1 cellular context compared by ENCODE assay signal in the genomic region with DNA sequence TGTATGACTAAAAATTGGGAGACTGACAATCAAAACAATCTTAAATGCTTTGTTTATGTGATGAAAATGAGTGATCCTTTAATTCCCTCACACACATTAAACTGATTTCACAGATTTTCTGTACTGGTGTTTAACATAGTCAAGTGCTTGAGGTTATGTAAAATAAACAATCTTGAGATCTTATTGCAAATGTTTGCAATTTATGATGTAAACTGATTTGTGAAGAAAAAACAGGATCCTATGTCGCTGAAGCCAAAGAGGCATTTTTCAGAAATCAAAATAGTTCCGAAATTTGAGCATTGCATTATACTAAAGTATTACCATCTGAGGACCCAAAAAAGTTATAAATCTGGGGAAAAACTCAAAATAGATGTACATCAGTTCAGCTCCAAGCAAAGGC.
TF ChIP-seq lines count a peak whose summit lies in the region.

No MANE protein-coding gene starts in this region.

TF ChIP-seq in HEK293, 187 proteins besides CTCF, POLR2A, EP300 and RAD21 (continued from another document):
- peak; percentile 31; the same call in 1 of the 2 replicates for TF ChIP-seq PRDM6 (tag by site-specific recombination; IDR thresholded peaks at IDR 0.05)
- TF ChIP-seq, protein P1, sequence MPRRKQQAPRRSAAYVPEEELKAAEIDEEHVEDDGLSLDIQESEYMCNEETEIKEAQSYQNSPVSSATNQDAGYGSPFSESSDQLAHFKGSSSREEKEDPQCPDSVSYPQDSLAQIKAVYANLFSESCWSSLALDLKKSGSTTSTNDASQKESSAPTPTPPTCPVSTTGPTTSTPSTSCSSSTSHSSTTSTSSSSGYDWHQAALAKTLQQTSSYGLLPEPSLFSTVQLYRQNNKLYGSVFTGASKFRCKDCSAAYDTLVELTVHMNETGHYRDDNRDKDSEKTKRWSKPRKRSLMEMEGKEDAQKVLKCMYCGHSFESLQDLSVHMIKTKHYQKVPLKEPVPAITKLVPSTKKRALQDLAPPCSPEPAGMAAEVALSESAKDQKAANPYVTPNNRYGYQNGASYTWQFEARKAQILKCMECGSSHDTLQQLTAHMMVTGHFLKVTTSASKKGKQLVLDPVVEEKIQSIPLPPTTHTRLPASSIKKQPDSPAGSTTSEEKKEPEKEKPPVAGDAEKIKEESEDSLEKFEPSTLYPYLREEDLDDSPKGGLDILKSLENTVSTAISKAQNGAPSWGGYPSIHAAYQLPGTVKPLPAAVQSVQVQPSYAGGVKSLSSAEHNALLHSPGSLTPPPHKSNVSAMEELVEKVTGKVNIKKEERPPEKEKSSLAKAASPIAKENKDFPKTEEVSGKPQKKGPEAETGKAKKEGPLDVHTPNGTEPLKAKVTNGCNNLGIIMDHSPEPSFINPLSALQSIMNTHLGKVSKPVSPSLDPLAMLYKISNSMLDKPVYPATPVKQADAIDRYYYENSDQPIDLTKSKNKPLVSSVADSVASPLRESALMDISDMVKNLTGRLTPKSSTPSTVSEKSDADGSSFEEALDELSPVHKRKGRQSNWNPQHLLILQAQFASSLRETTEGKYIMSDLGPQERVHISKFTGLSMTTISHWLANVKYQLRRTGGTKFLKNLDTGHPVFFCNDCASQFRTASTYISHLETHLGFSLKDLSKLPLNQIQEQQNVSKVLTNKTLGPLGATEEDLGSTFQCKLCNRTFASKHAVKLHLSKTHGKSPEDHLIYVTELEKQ (tag by site-specific recombination; IDR thresholded peaks at IDR 0.05; ENCODE audit: borderline replicate concordance): no peak
